In genomic region chr1:97721221-97721620, GRCh38 we compare ENCODE assay signal across 22 cellular contexts.
A peak's percentile ranks its signal among the peaks of the same experiment; 100 is the strongest.
DNase-seq lines count a peak whose midpoint lies in the region; FAIRE-seq and TF ChIP-seq lines count a peak whose summit lies in the region.
"Had no signal": no experiment of that assay in that cellular context is flagged by ENCODE, and none has a peak within 500 bp of the region (broad histone marks: within the 10 kb centered on the region; RNA-seq: fewer than 3 reads in every experiment).

No MANE protein-coding gene starts in this region.

- H3K9me3 ChIP-seq in osteoblast (ENCODE audit: low read depth, low read length): no peaks in the 10 kb centered on the region

- FAIRE-seq in H54 (lab: Jason Lieb, UNC): peak; percentile 33
- FAIRE-seq: H1, K562 had no signal

- no peaks in the 10 kb centered on the region for H4K20me1 ChIP-seq in osteoblast (ENCODE audit: insufficient read depth, low read length)

- no peaks in the 10 kb centered on the region for H3K27me3 ChIP-seq in osteoblast (ENCODE audit: insufficient read depth, low read length)

- no peak for TF ChIP-seq CTCF in fibroblast of villous mesenchyme (IDR thresholded peaks at IDR 0.05; ENCODE audit: insufficient read depth, low read depth, low read length)
- TF ChIP-seq CTCF in retinal pigment epithelial cell (conservative IDR thresholded peaks at IDR 0.05; ENCODE audit: low read depth, low read length): no peak
- no peak for TF ChIP-seq CTCF in osteoblast (IDR thresholded peaks at IDR 0.05; ENCODE audit: extremely low read depth, low read depth, low read length)
- TF ChIP-seq CTCF in GM13977 (IDR thresholded peaks at IDR 0.05; ENCODE audit: extremely low read depth, insufficient read depth, missing control alignments): no peak

- in situ Hi-C loops in GM13977 (cut with MboI; ENCODE audit: low pct_unique_long_range_greater_than_20kb, low sequenced_read_pairs, unreplicated experiment): no loop called here

- peaks cover 4% of the 10 kb centered on the region for H3K4me1 ChIP-seq in osteoblast (ENCODE audit: insufficient read depth, low read length)

- TF ChIP-seq POLR2A in H54 (IDR thresholded peaks at IDR 0.05; ENCODE audit: low read depth, low read length): no peak

- H3K27ac ChIP-seq in osteoblast (ENCODE audit: low read depth, low read length): no peak overlapping the region
- H3K27ac ChIP-seq: PC-9 had no signal

- H2AFZ ChIP-seq in osteoblast (ENCODE audit: low read length): no peak overlapping the region
- H2AFZ ChIP-seq: PC-9 had no signal

- H3K4me2 ChIP-seq in osteoblast (ENCODE audit: insufficient read depth, low read length): no peak overlapping the region
- H3K4me2 ChIP-seq: PC-9 had no signal

- no peak for DNase-seq in H54 (ENCODE audit: insufficient read length, low spot score)
- DNase-seq in astrocyte of the hippocampus (ENCODE audit: low read depth, low spot score): peak; percentile 5
- DNase-seq in fibroblast of villous mesenchyme (ENCODE audit: low read depth): peak; percentile 0
- peak; percentile 52 for DNase-seq in retinal pigment epithelial cell (ENCODE audit: low read depth)
- DNase-seq in stimulated activated CD4-positive, alpha-beta T cell treated with anti-CD3 and anti-CD28 coated beads, Interleukin-4, amount 100 ng/mL, for 1 hour: no peak
- no peak for DNase-seq in stimulated activated CD4-positive, alpha-beta T cell treated with anti-CD3 and anti-CD28 coated beads, Interleukin-15, amount 100 ng/mL, for 24 hours
- DNase-seq in osteoblast (ENCODE audit: insufficient read length, low spot score, missing footprints): no peak
- DNase-seq in GM13977 (ENCODE audit: low spot score): no peak
- DNase-seq: AML-193; C1 segment of cervical spinal cord; CD8-positive, alpha-beta T cell; GDM1; MM.1S; NCI-H1048; NCI-H1436; NCI-H1930; NCI-H510A; PC-9; RPMI8226; SHP77 had no signal

- no peaks in the 10 kb centered on the region for H3K36me3 ChIP-seq in osteoblast (ENCODE audit: insufficient read depth, low read length)

- H3K4me3 ChIP-seq in fibroblast of villous mesenchyme (ENCODE audit: low read depth, low read length) (no peak overlapping the region), retinal pigment epithelial cell (ENCODE audit: low read length) (no peak overlapping the region), osteoblast (ENCODE audit: insufficient read depth, low read length) (no peak overlapping the region)
- H3K4me3 ChIP-seq: K562, PC-9 had no signal

- H3K79me2 ChIP-seq in osteoblast (ENCODE audit: insufficient read depth, low read length): no peaks in the 10 kb centered on the region

Comparison
In these comparisons a context has a peak if more than half of its experiments do, and no peak if none do; other contexts are left out.
1. DNase-seq: peak in astrocyte of the hippocampus (single experiment), fibroblast of villous mesenchyme (single experiment) and retinal pigment epithelial cell (single experiment); none in H54 (single experiment), stimulated activated CD4-positive, alpha-beta T cell treated with anti-CD3 and anti-CD28 coated beads, Interleukin-4, amount 100 ng/mL, for 1 hour (single experiment), stimulated activated CD4-positive, alpha-beta T cell treated with anti-CD3 and anti-CD28 coated beads, Interleukin-15, amount 100 ng/mL, for 24 hours (single experiment), osteoblast (single experiment) and GM13977 (single experiment).